Comparison of ENCODE assay signal across 2 cellular contexts in genomic region chr12:5507536-5507935, GRCh38.
TF ChIP-seq lines count a peak whose summit lies in the region.

No MANE protein-coding gene starts in this region.

TF ChIP-seq in liver, 16 proteins besides CTCF, POLR2A, EP300 and RAD21 (continued from another document):
- TF ChIP-seq REST (IDR thresholded peaks at IDR 0.05) = no peak
- no peak for TF ChIP-seq ATF3 (IDR thresholded peaks at IDR 0.05)
- no peak for TF ChIP-seq NR2F2 (IDR thresholded peaks at IDR 0.05)
- TF ChIP-seq JUND (IDR thresholded peaks at IDR 0.05) = no peak
- no peak for TF ChIP-seq TAF1 (conservative IDR thresholded peaks at IDR 0.05)
- no peak for TF ChIP-seq SP1 (IDR thresholded peaks at IDR 0.05)
- no peak for TF ChIP-seq HNF4A (conservative IDR thresholded peaks at IDR 0.05)
- no peak for TF ChIP-seq MAX (IDR thresholded peaks at IDR 0.05)
- no peak for TF ChIP-seq FOXA2 (IDR thresholded peaks at IDR 0.05)
- TF ChIP-seq GABPA (IDR thresholded peaks at IDR 0.05 in 1 of 2, conservative IDR thresholded peaks at IDR 0.05 in 1 of 2) = no peak
- TF ChIP-seq ZBTB33 (IDR thresholded peaks at IDR 0.05) = no peak
- no peak for TF ChIP-seq YY1 (IDR thresholded peaks at IDR 0.05)
TF ChIP-seq in liver: peak in this region for 0.

TF ChIP-seq in HepG2, 621 proteins besides CTCF, POLR2A, EP300 and RAD21 (continued from another document):
- TF ChIP-seq ZNF512 (CRISPR knock-in tag; IDR thresholded peaks at IDR 0.05) = no peak
- no peak for TF ChIP-seq ZNF570 (CRISPR knock-in tag; IDR thresholded peaks at IDR 0.05; ENCODE audit: borderline replicate concordance)
- TF ChIP-seq ZNF547 (CRISPR knock-in tag; IDR thresholded peaks at IDR 0.05) = no peak
- TF ChIP-seq FOXM1 (CRISPR knock-in tag; IDR thresholded peaks at IDR 0.05) = no peak
- TF ChIP-seq NFE2L2 (IDR thresholded peaks at IDR 0.05; ENCODE audit: low read length) = no peak
- TF ChIP-seq ZNF850 (CRISPR knock-in tag; conservative IDR thresholded peaks at IDR 0.05) = no peak
- no peak for TF ChIP-seq ZNF382 (CRISPR knock-in tag; IDR thresholded peaks at IDR 0.05; ENCODE audit: borderline replicate concordance)
- no peak for TF ChIP-seq KIAA2018 (CRISPR knock-in tag; IDR thresholded peaks at IDR 0.05; ENCODE audit: borderline replicate concordance)
- TF ChIP-seq ZNF615 (CRISPR knock-in tag; IDR thresholded peaks at IDR 0.05; ENCODE audit: borderline replicate concordance) = no peak
- TF ChIP-seq FOXP1 (IDR thresholded peaks at IDR 0.05) = no peak
- no peak for TF ChIP-seq FOXP1 (CRISPR knock-in tag; IDR thresholded peaks at IDR 0.05)
- TF ChIP-seq NAIF1 (CRISPR knock-in tag; IDR thresholded peaks at IDR 0.05; ENCODE audit: borderline replicate concordance) = no peak
- no peak for TF ChIP-seq SMARCE1 (IDR thresholded peaks at IDR 0.05; ENCODE audit: borderline replicate concordance)
- no peak for TF ChIP-seq JUNB (CRISPR knock-in tag; IDR thresholded peaks at IDR 0.05; ENCODE audit: borderline replicate concordance)
